1 cellular context compared by ENCODE assay signal in the genomic region with DNA sequence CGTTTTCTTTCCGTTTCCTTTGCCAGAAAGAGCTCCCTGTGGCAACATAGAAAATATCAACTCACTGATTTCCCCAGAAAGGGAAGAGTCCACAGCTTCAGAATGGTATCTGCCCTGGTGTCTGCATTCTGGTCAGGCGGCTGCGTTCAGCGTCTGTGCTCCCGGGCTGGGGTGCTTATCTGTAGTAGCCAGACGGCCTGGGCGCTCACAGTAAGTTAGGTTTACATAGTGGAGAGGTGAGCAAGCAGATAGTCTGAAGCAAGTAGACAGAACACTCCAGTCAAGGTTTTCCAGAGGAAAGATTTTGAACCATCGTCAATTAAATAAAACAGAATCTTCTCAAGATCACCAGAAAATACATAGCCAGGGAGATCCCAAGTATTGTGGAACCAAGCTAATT. TPM values are rescaled to one million over a fixed set of nuclear protein-coding genes. Genes with fewer than 3 reads are reported as not detected.
"Had no signal": no experiment of that assay in that cellular context is flagged by ENCODE, and none has a peak within 500 bp of the region (broad histone marks: within the 10 kb centered on the region; RNA-seq: fewer than 3 reads in every experiment).

No MANE protein-coding gene starts in this region.

RNA-seq across cellular contexts. Expression of gene FAM72A, which starts 29.4 kb away (rescaled TPM):
- total RNA-seq: ureter had no signal
